In genomic region chr2:1811258-1811970, GRCh38 we compare ENCODE assay signal across 26 cellular contexts.
DNase-seq lines count a peak whose midpoint lies in the region; ATAC-seq, FAIRE-seq and TF ChIP-seq lines count a peak whose summit lies in the region.
"Had no signal": no experiment of that assay in that cellular context is flagged by ENCODE, and none has a peak within 500 bp of the region (broad histone marks: within the 10 kb centered on the region; RNA-seq: fewer than 3 reads in every experiment).

No MANE protein-coding gene starts in this region.

- no peak overlapping the region for H2BK12ac ChIP-seq in H1 (ENCODE audit: low read depth, low read length)

- H3K27me3 ChIP-seq in BLaER1 (no peaks in the 10 kb centered on the region), Panc1 (ENCODE audit: control insufficient read depth, insufficient read depth, low read length) (no peaks in the 10 kb centered on the region), H1 (replicated peaks in 1 of 4; ENCODE audit: control insufficient read depth in 3 of 4, extremely low read depth in 1 of 4, insufficient read depth in 3 of 4, low read length in 3 of 4) (no peaks in the 10 kb centered on the region), osteoblast (ENCODE audit: insufficient read depth, low read length) (peaks cover 7% of the 10 kb centered on the region)

- WGBS in H1 (ENCODE audit: extremely low coverage in 1 of 2, insufficient coverage in 1 of 2, insufficient read length in 1 of 2, insufficient replicate concordance in 2 of 2, low coverage in 1 of 2, low lambda C conversion rate in 2 of 2, missing lambda C conversion rate in 1 of 2), 2 experiments = 88% methylated on average over 24 of the region's 24 CpGs; no CpG with 5 or more reads in 1 of the 2 experiments

- no peaks in the 10 kb centered on the region for H3K23me2 ChIP-seq in H1 (ENCODE audit: low read depth, low read length)

- in situ Hi-C loops in Panc1 (cut with HindIII; ENCODE audit: low pct_unique_long_range_greater_than_20kb, low sequenced_read_pairs) = no loop called here

- TF ChIP-seq CTCF in Panc1 (IDR thresholded peaks at IDR 0.05) = no peak
- no peak for TF ChIP-seq CTCF in H1 (IDR thresholded peaks at IDR 0.05; ENCODE audit: control extremely low read depth in 1 of 3, insufficient read depth in 1 of 3, low read depth in 1 of 3, low read length in 3 of 3)
- no peak for TF ChIP-seq CTCF in osteoblast (IDR thresholded peaks at IDR 0.05; ENCODE audit: extremely low read depth, low read depth, low read length)

- H3K36me3 ChIP-seq in BLaER1 (peaks cover 14% of the 10 kb centered on the region), Panc1 (ENCODE audit: control insufficient read depth, insufficient read depth, low read length) (no peaks in the 10 kb centered on the region), H1 (ENCODE audit: control insufficient read depth in 2 of 4, insufficient read depth in 4 of 4, low read length in 3 of 4) (no peaks in the 10 kb centered on the region), osteoblast (ENCODE audit: insufficient read depth, low read length) (no peaks in the 10 kb centered on the region)

- no peak overlapping the region for H2BK20ac ChIP-seq in H1 (ENCODE audit: low read length)

- no peak overlapping the region for H2AK5ac ChIP-seq in H1 (ENCODE audit: low read depth, low read length)

- no TSS peak for BruUV-seq in Panc1 (replicated peaks; lab: Mats Ljungman, UMichigan)

- no peak overlapping the region for H3K4ac ChIP-seq in H1 (replicated peaks; ENCODE audit: insufficient read length, low read depth, low read length)

- H2BK5ac ChIP-seq in H1 (ENCODE audit: low read depth, low read length) = no peak overlapping the region

- intact Hi-C loops in Panc1 (cut with micrococcal nuclease; ENCODE audit: unreplicated experiment) = no loop called here

- H3K4me3 ChIP-seq in BLaER1 (0 out of 2 replicates have a peak overlapping the region, but pooled peaks have one; percentile 22), Panc1 (ENCODE audit: low read depth in 2 of 2, low read length in 2 of 2) (no peak overlapping the region), H1 (ENCODE audit: extremely low read depth in 1 of 4, insufficient read depth in 2 of 4, low read depth in 3 of 4, low read length in 4 of 4) (no peak overlapping the region), osteoblast (ENCODE audit: insufficient read depth, low read length) (no peak overlapping the region)
- H3K4me3 ChIP-seq: GM12878, PC-9 had no signal

- H3K27ac ChIP-seq in BLaER1 (peak overlapping the region; percentile 81), Panc1 (ENCODE audit: low read length) (no peak overlapping the region), H1 (ENCODE audit: low read depth, low read length) (no peak overlapping the region), osteoblast (ENCODE audit: low read depth, low read length) (no peak overlapping the region)
- H3K27ac ChIP-seq: C4-2B, PC-9, RWPE1 had no signal

- no peaks in the 10 kb centered on the region for H3K79me2 ChIP-seq in H1 (ENCODE audit: control insufficient read depth in 1 of 2, insufficient read depth in 2 of 2, low read length in 2 of 2)
- H3K79me2 ChIP-seq in osteoblast (ENCODE audit: insufficient read depth, low read length) = no peaks in the 10 kb centered on the region

- H3K9ac ChIP-seq in BLaER1 (peak overlapping the region; percentile 72), H1 (replicated peaks in 1 of 4; ENCODE audit: extremely low read depth in 1 of 4, low read depth in 3 of 4, low read length in 3 of 4) (no peak overlapping the region)

- H4K8ac ChIP-seq in H1 (ENCODE audit: extremely low read depth, insufficient read depth, low read length) = peak overlapping the region; percentile 29; the same call in 1 of the 2 replicates

- peak overlapping the region; percentile 78 for H3K4me2 ChIP-seq in BLaER1
- H3K4me2 ChIP-seq in H1 (ENCODE audit: insufficient read depth in 1 of 2, low read depth in 2 of 2, low read length in 2 of 2) = no peak overlapping the region
- H3K4me2 ChIP-seq in osteoblast (ENCODE audit: insufficient read depth, low read length) = no peak overlapping the region
- H3K4me2 ChIP-seq: PC-9 had no signal

- H3K18ac ChIP-seq in H1 (ENCODE audit: extremely low read depth, low read length) = no peak overlapping the region

- H4K20me1 ChIP-seq in BLaER1 (no peaks in the 10 kb centered on the region), H1 (replicated peaks in 1 of 2; ENCODE audit: control insufficient read depth in 1 of 2, insufficient read depth in 2 of 2, low read length in 2 of 2) (no peaks in the 10 kb centered on the region), osteoblast (ENCODE audit: insufficient read depth, low read length) (no peaks in the 10 kb centered on the region)

- no peaks in the 10 kb centered on the region for H3K79me1 ChIP-seq in H1 (ENCODE audit: low read depth, low read length)

- no peak overlapping the region for H3K23ac ChIP-seq in H1 (ENCODE audit: insufficient read length)

- no peak for TF ChIP-seq RAD21 in H1 (IDR thresholded peaks at IDR 0.05 in 1 of 2, conservative IDR thresholded peaks at IDR 0.05 in 1 of 2; ENCODE audit: low read depth in 2 of 2, low read length in 2 of 2)

- no peak overlapping the region for H3K14ac ChIP-seq in H1 (ENCODE audit: insufficient read length)

- POLR2A ChIA-PET in Panc1 (lab: Charles Lee) = no interaction called here
- POLR2A ChIA-PET in H1 (lab: Charles Lee; ENCODE audit: partially characterized antibody) = no interaction called here

- peaks cover 17% of the 10 kb centered on the region for H3K9me3 ChIP-seq in BLaER1
- no peaks in the 10 kb centered on the region for H3K9me3 ChIP-seq in Panc1 (ENCODE audit: control insufficient read depth, insufficient read depth, low read depth, low read length)
- no peaks in the 10 kb centered on the region for H3K9me3 ChIP-seq in H1 (ENCODE audit: insufficient read depth in 2 of 2, low read depth in 1 of 2, low read length in 1 of 2)
- no peaks in the 10 kb centered on the region for H3K9me3 ChIP-seq in osteoblast (ENCODE audit: low read depth, low read length)

- TF ChIP-seq EP300 in H1 (IDR thresholded peaks at IDR 0.05; ENCODE audit: borderline replicate concordance in 1 of 2, low read depth in 2 of 2, low read length in 2 of 2) = no peak

- CTCF ChIA-PET in Panc1 (lab: Charles Lee) = no interaction called here
- CTCF ChIA-PET in H1 (lab: Charles Lee; ENCODE audit: partially characterized antibody) = interaction anchor here (0.8 to 2.0 kb wide), 2 partner anchors 12 to 41 kb away, joined by 5 to 9 read pairs; no protein-coding TSS in a partner anchor

- H4K91ac ChIP-seq in H1 (replicated peaks; ENCODE audit: insufficient read length, low read length) = no peak overlapping the region

- DNase-seq in Panc1 (ENCODE audit: low read depth, low spot score) (no peak), H1 (ENCODE audit: low read depth in 1 of 2, low spot score in 2 of 2) (no peak), osteoblast (ENCODE audit: insufficient read length, low spot score, missing footprints) (peak; percentile 48), GM12891 (ENCODE audit: insufficient read length, low spot score) (no peak), OCI-M2 (lab: John Stamatoyannopoulos, UW; ENCODE audit: unreplicated experiment) (no peak)
- DNase-seq: AML-193, DMS 273 treated with DMSO at 0.1 percent for 48 hours, DMS79, EL, GDM1, MV-4-11, NCI-H1105, NCI-H1436 treated with DMSO at 0.1 percent for 48 hours, NCI-H187 treated with DMSO at 0.1 percent for 48 hours, NCI-H524, NCI-H748 treated with DMSO at 0.1 percent for 48 hours, PC-9, SHP77, T-helper 1 cell had no signal

- no peak overlapping the region for H2BK15ac ChIP-seq in H1 (ENCODE audit: low read length)

- ATAC-seq in Panc1 (0 out of 2 replicates have a peak, but pooled peaks have one; percentile 20), HG03108 (IDR thresholded peaks at IDR 0.05; ENCODE audit: unreplicated experiment) (no peak), HG02571 (IDR thresholded peaks at IDR 0.05; ENCODE audit: unreplicated experiment) (no peak)
- ATAC-seq: GM12878 had no signal

- peaks cover 86% of the 10 kb centered on the region for H3K4me1 ChIP-seq in BLaER1
- H3K4me1 ChIP-seq in Panc1 (ENCODE audit: control insufficient read depth, insufficient read depth, low read length) = no peaks in the 10 kb centered on the region
- H3K4me1 ChIP-seq in H1 (replicated peaks in 1 of 4; ENCODE audit: control insufficient read depth in 3 of 4, insufficient read depth in 4 of 4, low read length in 3 of 4) = peaks cover 0 to 2% (median 0%) of the 10 kb centered on the region in 4 experiments; a peak in 1 of 7 replicates
- peaks cover under 1% of the 10 kb centered on the region for H3K4me1 ChIP-seq in osteoblast (ENCODE audit: insufficient read depth, low read length)

- H2AFZ ChIP-seq in H1 (ENCODE audit: low read length) (no peak overlapping the region), osteoblast (ENCODE audit: low read length) (no peak overlapping the region)
- H2AFZ ChIP-seq: PC-9 had no signal

- H3K56ac ChIP-seq in H1 (replicated peaks; ENCODE audit: insufficient read length, low read depth, low read length) = no peak overlapping the region

- no peak for TF ChIP-seq POLR2A in H1 (IDR thresholded peaks at IDR 0.05; ENCODE audit: control extremely low read depth in 1 of 2, low read depth in 2 of 2, low read length in 2 of 2)
- no peak for TF ChIP-seq POLR2A in GM12891 (IDR thresholded peaks at IDR 0.05; ENCODE audit: low read depth, low read length)

- FAIRE-seq in H1 (lab: Jason Lieb, UNC) = no peak
- FAIRE-seq in GM12891 (lab: Jason Lieb, UNC) = no peak
- FAIRE-seq: GM12878, H54 had no signal

- H4K5ac ChIP-seq in H1 (ENCODE audit: insufficient read length, low read depth, low read length) = no peak overlapping the region

- H2BK120ac ChIP-seq in H1 (replicated peaks; ENCODE audit: low read depth, low read length) = no peak overlapping the region

TF ChIP-seq in H1, 55 proteins besides CTCF, POLR2A, EP300 and RAD21:
- no peak for TF ChIP-seq SIN3A (conservative IDR thresholded peaks at IDR 0.05 in 1 of 2, IDR thresholded peaks at IDR 0.05 in 1 of 2; ENCODE audit: low read depth in 1 of 2, low read length in 2 of 2)

TF ChIP-seq in GM12891, 5 proteins besides CTCF, POLR2A, EP300 and RAD21:
- TF ChIP-seq POU2F2 (IDR thresholded peaks at IDR 0.05; ENCODE audit: low read depth, low read length) = no peak
- TF ChIP-seq SPI1 (IDR thresholded peaks at IDR 0.05; ENCODE audit: low read depth, low read length) = no peak
- TF ChIP-seq POLR2AphosphoS5 (IDR thresholded peaks at IDR 0.05; ENCODE audit: low read depth, low read length) = no peak
- TF ChIP-seq TAF1 (IDR thresholded peaks at IDR 0.05; ENCODE audit: low read depth, low read length) = no peak
- TF ChIP-seq PAX5 (IDR thresholded peaks at IDR 0.05; ENCODE audit: insufficient read depth, low read length, severe bottlenecking) = no peak
TF ChIP-seq in GM12891: peak in this region for 0.
